Comparison of ENCODE assay signal across 1 cellular context in the genomic region with DNA sequence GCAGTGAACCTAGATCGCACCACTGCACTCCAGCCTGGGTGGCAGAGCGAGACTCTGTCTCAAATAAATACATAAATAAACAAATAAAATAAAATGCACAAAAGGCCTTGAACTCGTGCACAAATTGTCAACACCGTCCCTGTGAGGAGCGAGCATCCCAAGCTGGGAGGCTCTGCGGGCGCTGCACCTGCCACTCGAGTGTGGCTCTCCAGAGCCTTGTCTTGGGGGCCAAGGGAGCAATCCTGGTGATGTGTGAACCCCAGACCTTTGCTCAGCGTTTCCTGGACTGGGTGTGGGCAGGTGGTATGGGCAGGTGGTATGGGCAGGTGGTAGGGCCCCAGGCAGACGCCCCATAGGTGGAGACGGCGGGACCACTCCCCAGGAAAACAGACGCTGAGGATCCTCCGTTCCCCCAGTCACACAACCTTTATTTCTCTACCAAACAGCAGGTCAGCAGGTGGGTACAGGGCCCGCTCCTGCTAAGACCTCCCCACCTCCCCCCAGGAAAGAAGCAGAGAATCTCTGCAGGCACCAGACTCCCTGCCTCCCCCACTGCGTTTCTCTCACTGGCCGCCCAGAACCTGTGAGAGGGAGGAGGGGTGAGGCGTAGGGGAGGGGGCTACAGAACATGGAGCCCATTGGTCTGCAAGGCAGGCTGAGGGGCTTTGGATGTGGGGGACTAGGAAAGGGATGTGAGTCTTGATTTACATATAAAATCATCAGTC.
TF ChIP-seq lines count a peak whose summit lies in the region.

No MANE protein-coding gene starts in this region.

TF ChIP-seq in GM23338, 12 proteins besides CTCF, POLR2A, EP300 and RAD21 (continued from another document):
- TF ChIP-seq, protein P1, sequence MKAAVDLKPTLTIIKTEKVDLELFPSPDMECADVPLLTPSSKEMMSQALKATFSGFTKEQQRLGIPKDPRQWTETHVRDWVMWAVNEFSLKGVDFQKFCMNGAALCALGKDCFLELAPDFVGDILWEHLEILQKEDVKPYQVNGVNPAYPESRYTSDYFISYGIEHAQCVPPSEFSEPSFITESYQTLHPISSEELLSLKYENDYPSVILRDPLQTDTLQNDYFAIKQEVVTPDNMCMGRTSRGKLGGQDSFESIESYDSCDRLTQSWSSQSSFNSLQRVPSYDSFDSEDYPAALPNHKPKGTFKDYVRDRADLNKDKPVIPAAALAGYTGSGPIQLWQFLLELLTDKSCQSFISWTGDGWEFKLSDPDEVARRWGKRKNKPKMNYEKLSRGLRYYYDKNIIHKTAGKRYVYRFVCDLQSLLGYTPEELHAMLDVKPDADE (IDR thresholded peaks at IDR 0.05), result no peak
- TF ChIP-seq POLR2AphosphoS5 (IDR thresholded peaks at IDR 0.05; ENCODE audit: low read depth) (no peak), EZH2 (IDR thresholded peaks at IDR 0.05; ENCODE audit: low read depth, unreplicated experiment) (no peak), ZNF331 (CRISPR knock-in tag; IDR thresholded peaks at IDR 0.05; ENCODE audit: low read depth) (no peak), NANOG (IDR thresholded peaks at IDR 0.05; ENCODE audit: borderline replicate concordance) (no peak)
